In genomic region chr6:132400641-132401119, GRCh38 we compare ENCODE assay signal across 8 cellular contexts. TPM values are rescaled to one million over a fixed set of nuclear protein-coding genes. Genes with fewer than 3 reads are reported as not detected.
A peak's percentile ranks its signal among the peaks of the same experiment; 100 is the strongest.
DNase-seq lines count a peak whose midpoint lies in the region; ATAC-seq and TF ChIP-seq lines count a peak whose summit lies in the region.

No MANE protein-coding gene starts in this region.

- no peaks in the 10 kb centered on the region for H3K36me3 ChIP-seq in OCI-LY1 (ENCODE audit: insufficient read depth, low read length)
- H3K36me3 ChIP-seq in fibroblast of lung (ENCODE audit: control insufficient read depth, insufficient read depth, low read length): no peaks in the 10 kb centered on the region
- H3K36me3 ChIP-seq in ovary: no peaks in the 10 kb centered on the region

- WGBS in ovary, 3 donors: 6 to 9% (median 9%) methylated on average over 32 to 33 of the region's 33 CpGs

- H3K4me3 ChIP-seq in OCI-LY1 (ENCODE audit: low read depth, low read length, poor library complexity, severe bottlenecking) (peak overlapping the region; percentile 65), fibroblast of lung (replicated peaks in 1 of 4; ENCODE audit: control extremely low read depth in 1 of 4, insufficient read depth in 1 of 4, low read depth in 3 of 4, low read length in 4 of 4) (peak overlapping the region; percentile 72 to 88 (median 85)), ovary (peak overlapping the region; percentile 75)

- H4K20me1 ChIP-seq in OCI-LY1 (ENCODE audit: insufficient read depth, low read length): no peaks in the 10 kb centered on the region
- no peaks in the 10 kb centered on the region for H4K20me1 ChIP-seq in fibroblast of lung (ENCODE audit: control insufficient read depth, extremely low read depth, insufficient read depth, low read length)

- TF ChIP-seq POLR2A in ovary (IDR thresholded peaks at IDR 0.05): no peak

- no peak for DNase-seq in fibroblast of lung (ENCODE audit: low read depth in 2 of 2)
- DNase-seq in ovary: peak in 1 of 5 donors; percentile 25
- DNase-seq in omental fat pad (ENCODE audit: low spot score): no peak
- DNase-seq in NCI-H2107 treated with DMSO at 0.1 percent for 48 hours (lab: John Stamatoyannopoulos, UW; ENCODE audit: unreplicated experiment): no peak

- no peaks in the 10 kb centered on the region for H3K9me3 ChIP-seq in OCI-LY1 (ENCODE audit: low read length)
- H3K9me3 ChIP-seq in fibroblast of lung (ENCODE audit: control insufficient read depth, insufficient read depth, low read depth, low read length): no peaks in the 10 kb centered on the region
- no peaks in the 10 kb centered on the region for H3K9me3 ChIP-seq in ovary

- H3K9ac ChIP-seq in OCI-LY1 (ENCODE audit: low read length) (peak overlapping the region; percentile 27), fibroblast of lung (ENCODE audit: insufficient read depth, low read length) (peak overlapping the region; percentile 79)

- H3K27me3 ChIP-seq in OCI-LY1 (ENCODE audit: insufficient read depth, low read length) (peaks cover 4% of the 10 kb centered on the region; the same call in 1 of the 2 replicates), fibroblast of lung (ENCODE audit: control insufficient read depth, insufficient read depth, low read length) (no peaks in the 10 kb centered on the region), ovary (no peaks in the 10 kb centered on the region)

- TF ChIP-seq CTCF in OCI-LY1 (IDR thresholded peaks at IDR 0.05; ENCODE audit: low read length): no peak
- no peak for TF ChIP-seq CTCF in fibroblast of lung (conservative IDR thresholded peaks at IDR 0.05 in 1 of 2, IDR thresholded peaks at IDR 0.05 in 1 of 2; ENCODE audit: low read depth in 1 of 2, low read length in 2 of 2)
- no peak for TF ChIP-seq CTCF in ovary (IDR thresholded peaks at IDR 0.05)
- TF ChIP-seq CTCF in omental fat pad (IDR thresholded peaks at IDR 0.05): no peak

- H3K79me2 ChIP-seq in OCI-LY1 (ENCODE audit: insufficient read depth, low read length) (no peaks in the 10 kb centered on the region), fibroblast of lung (ENCODE audit: control insufficient read depth, insufficient read depth, low read length) (no peaks in the 10 kb centered on the region)

- intact Hi-C loops in ovary (cut with DNase I): no loop called here

- H2AFZ ChIP-seq in OCI-LY1 (ENCODE audit: low read length): no peak overlapping the region
- peak overlapping the region; percentile 86 for H2AFZ ChIP-seq in fibroblast of lung (ENCODE audit: low read length)

- H3K4me1 ChIP-seq in OCI-LY1 (ENCODE audit: insufficient read depth, low read length, severe bottlenecking) (peaks cover 16% of the 10 kb centered on the region), fibroblast of lung (ENCODE audit: control insufficient read depth, extremely low read depth, insufficient read depth, low read length) (peaks cover 4% of the 10 kb centered on the region), ovary (ENCODE audit: insufficient read depth) (no peaks in the 10 kb centered on the region)

- H3K4me2 ChIP-seq in OCI-LY1 (ENCODE audit: low read length) (peak overlapping the region; percentile 63), fibroblast of lung (ENCODE audit: extremely low read depth, insufficient read depth, low read length) (peak overlapping the region; percentile 93)

- H3K9me2 ChIP-seq in OCI-LY1 (ENCODE audit: low read depth, low read length): no peaks in the 10 kb centered on the region

- no peak overlapping the region for H3K27ac ChIP-seq in OCI-LY1 (ENCODE audit: low read depth, low read length, poor library complexity, severe bottlenecking)
- H3K27ac ChIP-seq in fibroblast of lung (ENCODE audit: insufficient read depth, low read length): peak overlapping the region; percentile 59
- no peak overlapping the region for H3K27ac ChIP-seq in ovary

- ATAC-seq in GM19043 (IDR thresholded peaks at IDR 0.05; ENCODE audit: low read depth, unreplicated experiment): peak; percentile 8
- ATAC-seq in omental fat pad (ENCODE audit: low FRiP score): no peak
- no peak for ATAC-seq in HG03460 (IDR thresholded peaks at IDR 0.05; ENCODE audit: unreplicated experiment)
- ATAC-seq in GM21529 (IDR thresholded peaks at IDR 0.05; ENCODE audit: unreplicated experiment): no peak

- peaks cover 4% of the 10 kb centered on the region; the same call in 1 of the 2 replicates for H3F3A ChIP-seq in OCI-LY1 (ENCODE audit: insufficient read depth, low read length)

- no peak for TF ChIP-seq EP300 in ovary (IDR thresholded peaks at IDR 0.05)

RNA-seq across cellular contexts. Expression of gene MOXD1, which starts 0.6 kb away (rescaled TPM):
- 45.5 and 89.8 TPM in 2 replicates for total RNA-seq in fibroblast of lung
- polyA plus RNA-seq in fibroblast of lung: 65.1 and 100 TPM in 2 replicates
- 42.6 and 58.5 TPM in 2 replicates for polyA plus RNA-seq in fibroblast of lung (2012)
- 12.7 and 24.2 TPM in 2 replicates for polyA minus RNA-seq in fibroblast of lung (ENCODE audit: low replicate concordance)
- total RNA-seq in ovary: 1 to 10 TPM in 3 of 7 donors, under 1 TPM in 4; 0.36 to 1.8 (median 0.77) TPM
- polyA plus RNA-seq in ovary: 1 to 10 TPM in 1 of 2 donors, under 1 TPM in 1; 0.31 to 4.2 TPM
- 1 to 10 TPM; 1.3 to 2.7 (median 2.0) TPM for total RNA-seq in omental fat pad

Comparison
In these comparisons a context has a peak if more than half of its experiments do, and no peak if none do; other contexts are left out.
1. RNA of gene MOXD1, which starts 0.6 kb away (total RNA-seq): 45.5 to 89.8 TPM in fibroblast of lung; 1.3 to 2.7 TPM in omental fat pad and 0.36 to 1.8 TPM in ovary; every median in the first group is over 10 times any median in the second.
2. Peak in every context shown above with its lines, with median percentiles within 50 percentile points of each other: H3K4me3 ChIP-seq.